ENCODE assay signal across 13 cellular contexts in the genomic region with DNA sequence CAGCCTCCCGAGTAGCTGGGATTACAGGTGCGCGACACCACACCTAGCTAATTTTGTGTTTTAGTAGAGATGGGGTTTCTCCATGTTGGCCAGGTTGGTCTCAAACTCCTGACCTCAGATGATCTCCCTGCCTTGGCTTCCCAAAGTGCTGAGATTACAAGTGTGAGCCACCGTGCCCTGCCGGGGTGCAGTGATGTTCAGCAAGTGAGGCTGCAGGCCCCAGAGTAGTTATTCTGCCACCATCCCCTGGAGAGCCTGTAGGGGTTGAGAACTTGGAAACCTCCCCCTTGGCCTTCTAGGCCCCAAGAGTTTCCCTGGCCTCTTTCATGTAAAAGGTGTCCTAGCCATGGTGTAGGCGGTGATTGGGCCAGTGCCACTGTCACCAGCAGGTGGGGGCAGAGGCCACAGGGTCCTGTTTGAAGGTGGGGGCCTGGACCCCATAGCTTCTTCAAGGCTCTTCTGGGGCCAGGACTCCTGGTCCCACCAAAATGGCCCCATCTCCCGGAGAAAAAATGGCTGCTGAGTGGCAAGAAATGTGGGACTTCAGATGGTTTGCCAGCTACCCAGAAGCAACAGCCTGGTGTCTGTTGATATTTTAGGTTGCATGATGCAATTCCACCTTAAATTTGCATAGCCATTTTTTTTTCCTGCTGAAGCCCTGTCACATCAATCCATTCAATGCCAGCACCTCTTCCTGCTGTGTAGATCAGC. TPM values are rescaled to one million over a fixed set of nuclear protein-coding genes. Genes with fewer than 3 reads are reported as not detected.
DNase-seq lines count a peak whose midpoint lies in the region; ATAC-seq and TF ChIP-seq lines count a peak whose summit lies in the region.
"Had no signal": no experiment of that assay in that cellular context is flagged by ENCODE, and none has a peak within 500 bp of the region (broad histone marks: within the 10 kb centered on the region; RNA-seq: fewer than 3 reads in every experiment).

No MANE protein-coding gene starts in this region.

- H3K9me3 Mint-ChIP-seq in activated CD8-positive, alpha-beta T cell treated with anti-CD3 and anti-CD28 coated beads for 36 hours = no peaks in the 10 kb centered on the region
- no peaks in the 10 kb centered on the region for H3K9me3 Mint-ChIP-seq in neural progenitor cell
- H3K9me3 Mint-ChIP-seq: stimulated activated naive B cell treated with anti-CD40 and anti-IgM and Interleukin-4, amounts not matched to agents 10 μg/mL and 1 μg/mL and 100 μg/mL, for 72 hours had no signal

- peak; percentile 3 for ATAC-seq in DND-41 (ENCODE audit: insufficient read depth, low read depth)
- peak; percentile 22 for ATAC-seq in activated CD8-positive, alpha-beta T cell treated with anti-CD3 and anti-CD28 coated beads for 36 hours
- no peak for ATAC-seq in GM18505 (IDR thresholded peaks at IDR 0.05; ENCODE audit: unreplicated experiment)

- POLR2A ChIA-PET in activated CD8-positive, alpha-beta T cell treated with anti-CD3 and anti-CD28 coated beads for 36 hours (lab: Charles Lee) = interaction anchor here (0.9 to 1.4 kb wide), 8 partner anchors 12 to 132 kb away, joined by 3 to 9 read pairs (median 4); a partner anchor contains a TSS

- no peaks in the 10 kb centered on the region for H3K9me3 ChIP-seq in DND-41 (ENCODE audit: insufficient read depth, low read length, severe bottlenecking)
- H3K9me3 ChIP-seq in Karpas-422 (ENCODE audit: low read length) = no peaks in the 10 kb centered on the region
- no peaks in the 10 kb centered on the region for H3K9me3 ChIP-seq in iPS-20b (ENCODE audit: insufficient read depth, low read depth, low read length)
- no peaks in the 10 kb centered on the region for H3K9me3 ChIP-seq in neural progenitor cell (ENCODE audit: low read depth)
- H3K9me3 ChIP-seq: heart left ventricle, ovary had no signal

- no peaks in the 10 kb centered on the region for H3K27me3 Mint-ChIP-seq in activated CD8-positive, alpha-beta T cell treated with anti-CD3 and anti-CD28 coated beads for 36 hours
- peaks cover 5% of the 10 kb centered on the region for H3K27me3 Mint-ChIP-seq in neural progenitor cell (ENCODE audit: insufficient read depth, low read depth)

- peaks cover 13% of the 10 kb centered on the region for H3F3A ChIP-seq in neural progenitor cell (ENCODE audit: low read depth)

- intact Hi-C loops in activated CD8-positive, alpha-beta T cell treated with anti-CD3 and anti-CD28 coated beads for 36 hours (cut with micrococcal nuclease) = no loop called here
- intact Hi-C loops in cardiac septum (cut with DNase I) = no loop called here

- peak overlapping the region; percentile 93 for H3K27ac Mint-ChIP-seq in activated CD8-positive, alpha-beta T cell treated with anti-CD3 and anti-CD28 coated beads for 36 hours
- no peak overlapping the region for H3K27ac Mint-ChIP-seq in neural progenitor cell
- H3K27ac Mint-ChIP-seq: stimulated activated naive B cell treated with anti-CD40 and anti-IgM and Interleukin-4, amounts not matched to agents 10 μg/mL and 1 μg/mL and 100 μg/mL, for 72 hours had no signal

- H3K4me3 ChIP-seq in DND-41 (ENCODE audit: low read depth in 1 of 2, low read length in 2 of 2) (peak overlapping the region in 1 of 2 experiments; percentile 54; a peak in 3 of 4 replicates), Karpas-422 (ENCODE audit: low read length) (peak overlapping the region; percentile 61; the same call in 1 of the 2 replicates), iPS-20b (ENCODE audit: low read length) (no peak overlapping the region), neural progenitor cell (no peak overlapping the region)
- H3K4me3 ChIP-seq: lung, ovary had no signal

- no peaks in the 10 kb centered on the region for H3K36me3 Mint-ChIP-seq in activated CD8-positive, alpha-beta T cell treated with anti-CD3 and anti-CD28 coated beads for 36 hours (ENCODE audit: low read depth)
- no peaks in the 10 kb centered on the region for H3K36me3 Mint-ChIP-seq in neural progenitor cell
- H3K36me3 Mint-ChIP-seq: stimulated activated naive B cell treated with anti-CD40 and anti-IgM and Interleukin-4, amounts not matched to agents 10 μg/mL and 1 μg/mL and 100 μg/mL, for 72 hours had no signal

- H3K9ac ChIP-seq in DND-41 (ENCODE audit: low read depth, low read length) (peak overlapping the region; percentile 54), Karpas-422 (ENCODE audit: low read length) (peak overlapping the region; percentile 67), iPS-20b (ENCODE audit: low read depth, low read length) (peak overlapping the region; percentile 7; the same call in 1 of the 2 replicates), neural progenitor cell (no peak overlapping the region)

- H3K79me2 ChIP-seq in DND-41 (ENCODE audit: insufficient read depth, low read length) (no peaks in the 10 kb centered on the region), Karpas-422 (ENCODE audit: low read length) (no peaks in the 10 kb centered on the region), neural progenitor cell (ENCODE audit: low read depth) (no peaks in the 10 kb centered on the region)

- H3K4me3 Mint-ChIP-seq in activated CD8-positive, alpha-beta T cell treated with anti-CD3 and anti-CD28 coated beads for 36 hours = peak overlapping the region; percentile 78
- no peak overlapping the region for H3K4me3 Mint-ChIP-seq in neural progenitor cell
- H3K4me3 Mint-ChIP-seq: stimulated activated naive B cell treated with anti-CD40 and anti-IgM and Interleukin-4, amounts not matched to agents 10 μg/mL and 1 μg/mL and 100 μg/mL, for 72 hours had no signal

- H3K4me2 ChIP-seq in DND-41 (ENCODE audit: insufficient read depth, low read length) (peak overlapping the region; percentile 72), Karpas-422 (ENCODE audit: low read depth, low read length, poor library complexity, severe bottlenecking) (peak overlapping the region; percentile 83), neural progenitor cell (no peak overlapping the region)

- no peaks in the 10 kb centered on the region for H3K9me2 ChIP-seq in Karpas-422 (replicated peaks; ENCODE audit: insufficient read depth, low read length)

- H4K20me1 ChIP-seq in DND-41 (ENCODE audit: insufficient read depth, low read length) (no peaks in the 10 kb centered on the region), Karpas-422 (ENCODE audit: insufficient read depth, low read depth, low read length) (no peaks in the 10 kb centered on the region), neural progenitor cell (ENCODE audit: low read depth) (no peaks in the 10 kb centered on the region)

- H3K4me1 Mint-ChIP-seq in activated CD8-positive, alpha-beta T cell treated with anti-CD3 and anti-CD28 coated beads for 36 hours (ENCODE audit: low read depth) = peaks cover 50% of the 10 kb centered on the region
- peaks cover 9% of the 10 kb centered on the region for H3K4me1 Mint-ChIP-seq in neural progenitor cell

- DNase-seq in DND-41 = peak; percentile 53
- peak; percentile 65 for DNase-seq in Karpas-422
- peak; percentile 56 for DNase-seq in activated CD8-positive, alpha-beta T cell treated with anti-CD3 and anti-CD28 coated beads for 36 hours
- DNase-seq in NCI-H2107 treated with DMSO at 0.1 percent for 48 hours (lab: John Stamatoyannopoulos, UW; ENCODE audit: unreplicated experiment) = no peak
- DNase-seq in neural progenitor cell (ENCODE audit: low spot score) = no peak
- no peak for DNase-seq in cardiac septum (ENCODE audit: low spot score)
- DNase-seq: heart left ventricle; ovary; stimulated activated naive B cell treated with anti-CD40 and anti-IgM and Interleukin-4, amounts not matched to agents 10 μg/mL and 1 μg/mL and 100 μg/mL, for 72 hours had no signal

- peak overlapping the region; percentile 85 for H2AFZ ChIP-seq in DND-41 (ENCODE audit: low read depth, low read length)
- H2AFZ ChIP-seq in Karpas-422 (ENCODE audit: low read length) = no peak overlapping the region
- no peak overlapping the region for H2AFZ ChIP-seq in neural progenitor cell (replicated peaks)

- CTCF ChIA-PET in activated CD8-positive, alpha-beta T cell treated with anti-CD3 and anti-CD28 coated beads for 36 hours (lab: Charles Lee) = interaction anchor here (0.8 to 5.1 kb wide), 5 partner anchors 10 to 47 kb away, joined by 3 to 51 read pairs (median 4); a partner anchor contains a TSS

- TF ChIP-seq POLR2A in GM18505 (IDR thresholded peaks at IDR 0.05; ENCODE audit: borderline replicate concordance, extremely low read depth, insufficient read depth, insufficient read length) = no peak

- H3K36me3 ChIP-seq in DND-41 (ENCODE audit: insufficient read depth, low read length) = no peaks in the 10 kb centered on the region
- no peaks in the 10 kb centered on the region for H3K36me3 ChIP-seq in Karpas-422 (ENCODE audit: insufficient read depth, low read length)
- no peaks in the 10 kb centered on the region for H3K36me3 ChIP-seq in iPS-20b (ENCODE audit: insufficient read depth, low read depth, low read length)
- no peaks in the 10 kb centered on the region for H3K36me3 ChIP-seq in neural progenitor cell
- H3K36me3 ChIP-seq: heart left ventricle, ovary had no signal

- H3K27ac ChIP-seq in DND-41 (ENCODE audit: low read length) (peak overlapping the region; percentile 89), Karpas-422 (ENCODE audit: low read length) (peak overlapping the region; percentile 64; the same call in 1 of the 2 replicates), iPS-20b (ENCODE audit: low read length) (peak overlapping the region; percentile 12), neural progenitor cell (no peak overlapping the region)
- H3K27ac ChIP-seq: ovary had no signal

- no peaks in the 10 kb centered on the region for H3K27me3 ChIP-seq in DND-41 (ENCODE audit: insufficient read depth, low read length, poor library complexity)
- no peaks in the 10 kb centered on the region for H3K27me3 ChIP-seq in Karpas-422 (ENCODE audit: low read length)
- H3K27me3 ChIP-seq in iPS-20b (ENCODE audit: insufficient read depth, low read length) = peaks cover 8% of the 10 kb centered on the region
- H3K27me3 ChIP-seq in neural progenitor cell = no peaks in the 10 kb centered on the region
- H3K27me3 ChIP-seq: heart left ventricle, ovary had no signal

- H3K4me1 ChIP-seq in DND-41 (ENCODE audit: insufficient read depth, low read length) (peaks cover 21% of the 10 kb centered on the region), Karpas-422 (ENCODE audit: low read length) (peaks cover 25% of the 10 kb centered on the region), iPS-20b (ENCODE audit: insufficient read depth, low read length) (peaks cover 11% of the 10 kb centered on the region; the same call in 1 of the 2 replicates), neural progenitor cell (peaks cover 9% of the 10 kb centered on the region)
- H3K4me1 ChIP-seq: heart left ventricle had no signal

- TF ChIP-seq CTCF in DND-41 (IDR thresholded peaks at IDR 0.05; ENCODE audit: borderline replicate concordance, extremely low read depth, low read length, poor library complexity, severe bottlenecking) = peak; percentile 26
- TF ChIP-seq CTCF in activated CD8-positive, alpha-beta T cell treated with anti-CD3 and anti-CD28 coated beads for 36 hours (IDR thresholded peaks at IDR 0.05) = peak; percentile 33
- TF ChIP-seq CTCF in neural progenitor cell (IDR thresholded peaks at IDR 0.05) = no peak

RNA-seq across cellular contexts. Expression of a gene that starts 25.5 kb away (rescaled TPM):
- not detected in 2 replicates for total RNA-seq in Karpas-422 (2014; rRNA removed; shearing (Covaris generic); ENCODE audit: low replicate concordance)
- total RNA-seq in activated CD8-positive, alpha-beta T cell treated with anti-CD3 and anti-CD28 coated beads for 36 hours = not detected
- total RNA-seq in neural progenitor cell (ENCODE audit: low replicate concordance) (5.0 and 7.8 TPM in 2 replicates), cardiac septum (17.3 TPM)

RNA-seq across cellular contexts. Expression of a gene that starts 44.2 kb away (rescaled TPM):
- not detected in 2 replicates for total RNA-seq in Karpas-422 (2014; rRNA removed; shearing (Covaris generic); ENCODE audit: low replicate concordance)
- total RNA-seq in activated CD8-positive, alpha-beta T cell treated with anti-CD3 and anti-CD28 coated beads for 36 hours = not detected
- total RNA-seq in neural progenitor cell (ENCODE audit: low replicate concordance) = 0.19 TPM in 1 of 2 replicates, not detected in the other
- 0.57 TPM for total RNA-seq in cardiac septum
- total RNA-seq: astrocyte had no signal

RNA-seq across cellular contexts. Expression of a gene that starts 44.8 kb away (rescaled TPM):
- 1.5 and 2.5 TPM in 2 replicates for total RNA-seq in Karpas-422 (2014; rRNA removed; shearing (Covaris generic); ENCODE audit: low replicate concordance)
- total RNA-seq in activated CD8-positive, alpha-beta T cell treated with anti-CD3 and anti-CD28 coated beads for 36 hours = 1 to 10 TPM; 1.3 to 1.7 TPM
- total RNA-seq in neural progenitor cell (ENCODE audit: low replicate concordance) (5.2 and 5.9 TPM in 2 replicates), cardiac septum (2.1 TPM)

Comparison
In these comparisons a context has a peak if more than half of its experiments do, and no peak if none do; other contexts are left out.
1. DNase-seq: peak in DND-41 (single experiment), Karpas-422 (single experiment) and activated CD8-positive, alpha-beta T cell treated with anti-CD3 and anti-CD28 coated beads for 36 hours (single experiment); none in NCI-H2107 treated with DMSO at 0.1 percent for 48 hours (single experiment), neural progenitor cell (single experiment) and cardiac septum (single experiment).